In genomic region chr1:234706199-234706598, GRCh38 we compare ENCODE assay signal across 25 cellular contexts.
DNase-seq lines count a peak whose midpoint lies in the region; ATAC-seq, FAIRE-seq and TF ChIP-seq lines count a peak whose summit lies in the region.
"Had no signal": no experiment of that assay in that cellular context is flagged by ENCODE, and none has a peak within 500 bp of the region (broad histone marks: within the 10 kb centered on the region; RNA-seq: fewer than 3 reads in every experiment).

No MANE protein-coding gene starts in this region.

- POLR2A ChIA-PET in PC-3 (lab: Charles Lee; ENCODE audit: unreplicated experiment): no interaction called here
- POLR2A ChIA-PET in HepG2 (lab: Yijun Ruan, JAX): interaction anchor here (1.2 to 2.1 kb wide), 3 partner anchors 10 to 364 kb away, joined by 3 to 17 read pairs (median 5); no protein-coding TSS in a partner anchor

- H3K4me3 Mint-ChIP-seq in activated T-cell treated with anti-CD3 and anti-CD28 coated beads, Interleukin-2, amount 50 U/mL, for 72 hours: no peak overlapping the region
- no peak overlapping the region for H3K4me3 Mint-ChIP-seq in dendritic cell treated with granulocyte-macrophage colony-stimulating factor and Interleukin-4, amounts not matched to agents 40 ng/mL and 50 ng/mL, for 4 days
- H3K4me3 Mint-ChIP-seq: H9, HFFc6 had no signal

- BruUV-seq in PC-3 (replicated peaks; lab: Mats Ljungman, UMichigan): no TSS peak
- BruUV-seq in HepG2 (replicated peaks; lab: Mats Ljungman, UMichigan): no TSS peak

- TF ChIP-seq CTCF in PC-3 (conservative IDR thresholded peaks at IDR 0.05; ENCODE audit: low read depth, low read length) (no peak), testis (IDR thresholded peaks at IDR 0.05) (no peak), HepG2 (CRISPR knock-in tag; IDR thresholded peaks at IDR 0.05) (no peak)

- peaks cover 0 to 2% of the 10 kb centered on the region in 2 donors for H3K36me3 Mint-ChIP-seq in activated T-cell treated with anti-CD3 and anti-CD28 coated beads, Interleukin-2, amount 50 U/mL, for 72 hours (ENCODE audit: insufficient read depth in 2 of 2)
- no peaks in the 10 kb centered on the region for H3K36me3 Mint-ChIP-seq in dendritic cell treated with granulocyte-macrophage colony-stimulating factor and Interleukin-4, amounts not matched to agents 40 ng/mL and 50 ng/mL, for 4 days (ENCODE audit: low read depth)

- H3K9me3 ChIP-seq in PC-3 (ENCODE audit: low read length): no peaks in the 10 kb centered on the region
- H3K9me3 ChIP-seq in testis: no peaks in the 10 kb centered on the region
- H3K9me3 ChIP-seq in HepG2 (ENCODE audit: low read length): no peaks in the 10 kb centered on the region
- H3K9me3 ChIP-seq: BE2C, SJCRH30 had no signal

- no peak overlapping the region for H3K4me2 ChIP-seq in PC-3 (ENCODE audit: low read length)
- no peak overlapping the region for H3K4me2 ChIP-seq in HepG2 (ENCODE audit: low read depth, low read length)

- H3K4me3 ChIP-seq in PC-3 (ENCODE audit: low read length) (no peak overlapping the region), testis (no peak overlapping the region), HepG2 (replicated peaks in 1 of 3; ENCODE audit: insufficient read depth in 1 of 3, low read depth in 2 of 3, low read length in 3 of 3) (no peak overlapping the region)
- H3K4me3 ChIP-seq: GM23248, SJCRH30 had no signal

- no peak overlapping the region for H2AFZ ChIP-seq in PC-3 (ENCODE audit: low read length)
- H2AFZ ChIP-seq in HepG2 (ENCODE audit: low read length): no peak overlapping the region
- H2AFZ ChIP-seq: GM23248 had no signal

- H3K27ac Mint-ChIP-seq in activated T-cell treated with anti-CD3 and anti-CD28 coated beads, Interleukin-2, amount 50 U/mL, for 72 hours: peak overlapping the region; percentile 31
- peak overlapping the region; percentile 35 for H3K27ac Mint-ChIP-seq in dendritic cell treated with granulocyte-macrophage colony-stimulating factor and Interleukin-4, amounts not matched to agents 40 ng/mL and 50 ng/mL, for 4 days
- H3K27ac Mint-ChIP-seq: H9, HFFc6 had no signal

- no peak for TF ChIP-seq POLR2A in testis (IDR thresholded peaks at IDR 0.05)
- TF ChIP-seq POLR2A in HepG2 (IDR thresholded peaks at IDR 0.05; ENCODE audit: insufficient read depth in 1 of 2, low read depth in 2 of 2, low read length in 2 of 2): no peak

- H3K27ac ChIP-seq in PC-3 (ENCODE audit: low read length) (0 out of 2 replicates have a peak overlapping the region, but pooled peaks have one; percentile 23), testis (no peak overlapping the region), HepG2 (ENCODE audit: extremely low read length, insufficient read depth, low read length) (no peak overlapping the region)
- H3K27ac ChIP-seq: GM23248, HL-60, SJCRH30 had no signal

- no peaks in the 10 kb centered on the region for H3K79me2 ChIP-seq in PC-3 (ENCODE audit: low read length)
- H3K79me2 ChIP-seq in HepG2 (ENCODE audit: insufficient read depth, low read length): no peaks in the 10 kb centered on the region

- WGBS in testis, 2 donors: 89 to 97% methylated on average over 3 of the region's 3 CpGs
- 91% methylated on average over 3 of the region's 3 CpGs for WGBS in HepG2 (ENCODE audit: low lambda C conversion rate)

- TF ChIP-seq RAD21 in HepG2 (CRISPR knock-in tag; IDR thresholded peaks at IDR 0.05): no peak

- in situ Hi-C loops in HepG2 (cut with HindIII; ENCODE audit: extremely low pct_ligation_motif_present, low pct_unique_long_range_greater_than_20kb): no loop called here

- no peaks in the 10 kb centered on the region for H3F3A ChIP-seq in PC-3 (ENCODE audit: low read length, unreplicated experiment)

- H3K27me3 ChIP-seq in PC-3 (ENCODE audit: low read length): no peaks in the 10 kb centered on the region
- H3K27me3 ChIP-seq in testis: no peaks in the 10 kb centered on the region
- no peaks in the 10 kb centered on the region for H3K27me3 ChIP-seq in HepG2 (ENCODE audit: control insufficient read depth in 1 of 2, insufficient read depth in 2 of 2, low read length in 2 of 2)
- H3K27me3 ChIP-seq: BE2C, SJCRH30 had no signal

- no peak for FAIRE-seq in HepG2 (lab: Jason Lieb, UNC)

- H3K4me1 Mint-ChIP-seq in activated T-cell treated with anti-CD3 and anti-CD28 coated beads, Interleukin-2, amount 50 U/mL, for 72 hours (ENCODE audit: low read depth): peaks cover 11% of the 10 kb centered on the region
- peaks cover 68% of the 10 kb centered on the region for H3K4me1 Mint-ChIP-seq in dendritic cell treated with granulocyte-macrophage colony-stimulating factor and Interleukin-4, amounts not matched to agents 40 ng/mL and 50 ng/mL, for 4 days (ENCODE audit: low read depth)
- H3K4me1 Mint-ChIP-seq: H9 had no signal

- H4K20me1 ChIP-seq in PC-3 (ENCODE audit: low read length): no peaks in the 10 kb centered on the region
- H4K20me1 ChIP-seq in HepG2 (ENCODE audit: insufficient read depth, low read length): no peaks in the 10 kb centered on the region

- peaks cover 17% of the 10 kb centered on the region for H3K4me1 ChIP-seq in PC-3 (ENCODE audit: insufficient read depth, low read length)
- no peaks in the 10 kb centered on the region for H3K4me1 ChIP-seq in testis
- H3K4me1 ChIP-seq in HepG2 (ENCODE audit: insufficient read depth, low read length): peaks cover 14% of the 10 kb centered on the region
- H3K4me1 ChIP-seq: BE2C, SJCRH30 had no signal

- no peaks in the 10 kb centered on the region for H3K36me3 ChIP-seq in PC-3 (ENCODE audit: low read depth, low read length)
- no peaks in the 10 kb centered on the region for H3K36me3 ChIP-seq in testis (ENCODE audit: low read depth, missing control alignments)
- no peaks in the 10 kb centered on the region for H3K36me3 ChIP-seq in HepG2 (replicated peaks in 1 of 2; ENCODE audit: control insufficient read depth in 1 of 2, insufficient read depth in 2 of 2, low read length in 2 of 2)
- H3K36me3 ChIP-seq: BE2C, SJCRH30 had no signal

- DNase-seq in activated T-cell treated with anti-CD3 and anti-CD28 coated beads, Interleukin-2, amount 50 U/mL, for 72 hours: no peak
- DNase-seq in activated T-cell treated with anti-CD3 and anti-CD28 coated beads, Interleukin-2, amount 50 U/mL, for 1 hour: no peak
- DNase-seq in PC-3 (no peak), testis (peak; percentile 6), HepG2 (ENCODE audit: low spot score) (no peak), amniotic stem cell (lab: John Stamatoyannopoulos, UW) (no peak)
- no peak for DNase-seq in activated naive CD4-positive, alpha-beta T cell treated with Interleukin-2 at 50 U/mL for 16 hours
- DNase-seq: 8988T, ACHN, BE2C, DMS153, DND-41, GM23248, H9, HFFc6, NCI-H1105, NCI-H1436 treated with DMSO at 0.1 percent for 48 hours, NCI-H2029, NCI-H446, NCI-H524 treated with DMSO at 0.1 percent for 48 hours, NCI-H774, SJCRH30 had no signal

- TF ChIP-seq EP300 in HepG2 (IDR thresholded peaks at IDR 0.05; ENCODE audit: low read depth in 2 of 2, low read length in 2 of 2): no peak
- no peak for TF ChIP-seq EP300 in HepG2 (CRISPR knock-in tag; IDR thresholded peaks at IDR 0.05; ENCODE audit: borderline replicate concordance)

- peaks cover 1 to 7% of the 10 kb centered on the region in 2 donors for H3K9me3 Mint-ChIP-seq in activated T-cell treated with anti-CD3 and anti-CD28 coated beads, Interleukin-2, amount 50 U/mL, for 72 hours
- H3K9me3 Mint-ChIP-seq in dendritic cell treated with granulocyte-macrophage colony-stimulating factor and Interleukin-4, amounts not matched to agents 40 ng/mL and 50 ng/mL, for 4 days: no peaks in the 10 kb centered on the region
- H3K9me3 Mint-ChIP-seq: H9, HFFc6 had no signal

- no peak for ATAC-seq in activated T-cell treated with anti-CD3 and anti-CD28 coated beads, Interleukin-2, amount 50 U/mL, for 72 hours (replicated peaks in 1 of 2)
- no peak for ATAC-seq in PC-3
- ATAC-seq in HepG2: no peak
- ATAC-seq: Right ventricle myocardium inferior had no signal

- intact Hi-C loops in PC-3 (cut with micrococcal nuclease): no loop called here
- intact Hi-C loops in dendritic cell treated with granulocyte-macrophage colony-stimulating factor and Interleukin-4, amounts not matched to agents 40 ng/mL and 50 ng/mL, for 4 days (cut with micrococcal nuclease): no loop called here
- intact Hi-C loops in testis (cut with DNase I; ENCODE audit: low total_unique reads): no loop called here
- intact Hi-C loops in HepG2 (cut with micrococcal nuclease; ENCODE audit: unreplicated experiment): no loop called here

- CTCF ChIA-PET in PC-3 (lab: Charles Lee): interaction anchor here (0.6 kb wide), 1 partner anchor 18 kb away, joined by 3 read pairs; no protein-coding TSS in a partner anchor
- CTCF ChIA-PET in HepG2 (lab: Yijun Ruan, JAX; ENCODE audit: low intra/inter-chr PET ratio, low total read pairs): no interaction called here

- no peaks in the 10 kb centered on the region for H3K9me2 ChIP-seq in PC-3 (replicated peaks; ENCODE audit: low read length)

- H3K9ac ChIP-seq in PC-3 (ENCODE audit: low read length) (no peak overlapping the region), HepG2 (ENCODE audit: insufficient read depth, low read depth, low read length) (no peak overlapping the region)
- H3K9ac ChIP-seq: GM23248 had no signal

- H3K27me3 Mint-ChIP-seq in activated T-cell treated with anti-CD3 and anti-CD28 coated beads, Interleukin-2, amount 50 U/mL, for 72 hours (ENCODE audit: low read depth): peaks cover 15% of the 10 kb centered on the region
- H3K27me3 Mint-ChIP-seq in dendritic cell treated with granulocyte-macrophage colony-stimulating factor and Interleukin-4, amounts not matched to agents 40 ng/mL and 50 ng/mL, for 4 days: no peaks in the 10 kb centered on the region

TF ChIP-seq in HepG2, 621 proteins besides CTCF, POLR2A, EP300 and RAD21 (continues in another document):
- TF ChIP-seq, protein P1, sequence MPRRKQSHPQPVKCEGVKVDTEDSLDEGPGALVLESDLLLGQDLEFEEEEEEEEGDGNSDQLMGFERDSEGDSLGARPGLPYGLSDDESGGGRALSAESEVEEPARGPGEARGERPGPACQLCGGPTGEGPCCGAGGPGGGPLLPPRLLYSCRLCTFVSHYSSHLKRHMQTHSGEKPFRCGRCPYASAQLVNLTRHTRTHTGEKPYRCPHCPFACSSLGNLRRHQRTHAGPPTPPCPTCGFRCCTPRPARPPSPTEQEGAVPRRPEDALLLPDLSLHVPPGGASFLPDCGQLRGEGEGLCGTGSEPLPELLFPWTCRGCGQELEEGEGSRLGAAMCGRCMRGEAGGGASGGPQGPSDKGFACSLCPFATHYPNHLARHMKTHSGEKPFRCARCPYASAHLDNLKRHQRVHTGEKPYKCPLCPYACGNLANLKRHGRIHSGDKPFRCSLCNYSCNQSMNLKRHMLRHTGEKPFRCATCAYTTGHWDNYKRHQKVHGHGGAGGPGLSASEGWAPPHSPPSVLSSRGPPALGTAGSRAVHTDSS (CRISPR knock-in tag; conservative IDR thresholded peaks at IDR 0.05): no peak
- TF ChIP-seq ZBTB7A (CRISPR knock-in tag; IDR thresholded peaks at IDR 0.05): no peak
- no peak for TF ChIP-seq ZNF556 (CRISPR knock-in tag; IDR thresholded peaks at IDR 0.05; ENCODE audit: borderline replicate concordance)
- no peak for TF ChIP-seq ATF1 (CRISPR knock-in tag; IDR thresholded peaks at IDR 0.05)
- TF ChIP-seq ZNF337 (CRISPR knock-in tag; IDR thresholded peaks at IDR 0.05; ENCODE audit: borderline replicate concordance, low read depth): no peak
- no peak for TF ChIP-seq AGO1 (IDR thresholded peaks at IDR 0.05; ENCODE audit: low read depth, low read length, poor library complexity, severe bottlenecking)
